Comparison of ENCODE assay signal across 20 cellular contexts in genomic region chr16:17374668-17375255, GRCh38.
DNase-seq lines count a peak whose midpoint lies in the region; ATAC-seq lines count a peak whose summit lies in the region.
"Had no signal": no experiment of that assay in that cellular context is flagged by ENCODE, and none has a peak within 500 bp of the region (broad histone marks: within the 10 kb centered on the region; RNA-seq: fewer than 3 reads in every experiment).

No MANE protein-coding gene starts in this region.

- no peaks in the 10 kb centered on the region for H3K27me3 ChIP-seq in CD4-positive, alpha-beta memory T cell (ENCODE audit: insufficient read depth, low read length)
- no peaks in the 10 kb centered on the region for H3K27me3 ChIP-seq in right cardiac atrium (ENCODE audit: control insufficient read depth, insufficient read depth)
- no peaks in the 10 kb centered on the region for H3K27me3 ChIP-seq in mesendoderm (ENCODE audit: insufficient read depth, low read length, poor library complexity)
- H3K27me3 ChIP-seq: brain microvascular endothelial cell, SJCRH30, stomach, upper lobe of right lung had no signal

- H3K79me1 ChIP-seq in mesendoderm (ENCODE audit: low read length) = peaks cover 6% of the 10 kb centered on the region

- H2BK15ac ChIP-seq in mesendoderm (replicated peaks; ENCODE audit: low read depth) = no peak overlapping the region

- H2BK5ac ChIP-seq in mesendoderm (ENCODE audit: low read length) = no peak overlapping the region

- WGBS in right cardiac atrium = 92% methylated on average over 3 of the region's 3 CpGs
- no CpG with 5 or more reads among the region's 3 CpGs for WGBS in mesendoderm (ENCODE audit: extremely low coverage, insufficient coverage, low lambda C conversion rate)

- H2AK5ac ChIP-seq in mesendoderm (ENCODE audit: low read length) = no peak overlapping the region

- peak; percentile 41 for DNase-seq in activated CD4-positive, alpha-beta memory T cell treated with anti-CD3 and anti-CD28 coated beads for 36 hours
- no peak for DNase-seq in activated CD4-positive, alpha-beta memory T cell treated with anti-CD3 and anti-CD28 coated beads, Interleukin-2, amount 10 ng/mL, durations not matched to agents 7 days and 5 days
- no peak for DNase-seq in CD4-positive, alpha-beta memory T cell
- DNase-seq in activated CD4-positive, alpha-beta T cell treated with anti-CD3 and anti-CD28 coated beads, Interleukin-2, amount 50 U/mL, for 48 hours = peak; percentile 18 to 29
- DNase-seq in memory B cell (ENCODE audit: low spot score in 2 of 2) = no peak
- no peak for DNase-seq in T1000 (lab: John Stamatoyannopoulos, UW)
- DNase-seq in right cardiac atrium = no peak
- no peak for DNase-seq in mesendoderm
- DNase-seq: brain microvascular endothelial cell; CD4-positive, alpha-beta T cell; dermis blood vessel endothelial cell; DMS79; GOT3; MM.1S; NCI-H146; NCI-H2171 treated with DMSO at 0.1 percent for 48 hours; SJCRH30; stomach; upper lobe of right lung had no signal

- H3K9me3 ChIP-seq in CD4-positive, alpha-beta memory T cell (ENCODE audit: control insufficient read depth in 1 of 2, low read length in 2 of 2) = no peaks in the 10 kb centered on the region
- H3K9me3 ChIP-seq in right cardiac atrium (ENCODE audit: control insufficient read depth, low read length) = no peaks in the 10 kb centered on the region
- H3K9me3 ChIP-seq: SJCRH30, stomach, upper lobe of right lung had no signal

- no peaks in the 10 kb centered on the region for H3K9me3 Mint-ChIP-seq in activated CD4-positive, alpha-beta memory T cell treated with anti-CD3 and anti-CD28 coated beads for 36 hours
- H3K9me3 Mint-ChIP-seq in activated CD4-positive, alpha-beta memory T cell treated with anti-CD3 and anti-CD28 coated beads, Interleukin-2, amount 10 ng/mL, durations not matched to agents 7 days and 5 days = no peaks in the 10 kb centered on the region
- H3K9me3 Mint-ChIP-seq in CD4-positive, alpha-beta memory T cell = peaks cover 0 to under 1% (median 0%) of the 10 kb centered on the region in 8 donors
- H3K9me3 Mint-ChIP-seq in memory B cell = no peaks in the 10 kb centered on the region
- H3K9me3 Mint-ChIP-seq: CD4-positive, alpha-beta T cell; mesothelial cell of epicardium had no signal

- no peak overlapping the region for H3K27ac Mint-ChIP-seq in activated CD4-positive, alpha-beta memory T cell treated with anti-CD3 and anti-CD28 coated beads for 36 hours
- H3K27ac Mint-ChIP-seq in activated CD4-positive, alpha-beta memory T cell treated with anti-CD3 and anti-CD28 coated beads, Interleukin-2, amount 10 ng/mL, durations not matched to agents 7 days and 5 days = no peak overlapping the region
- H3K27ac Mint-ChIP-seq in CD4-positive, alpha-beta memory T cell = peak overlapping the region in 6 of 7 donors; percentile 17 to 85 (median 46)
- peak overlapping the region; percentile 42 for H3K27ac Mint-ChIP-seq in memory B cell

- peaks cover 83% of the 10 kb centered on the region for H3K4me1 ChIP-seq in CD4-positive, alpha-beta memory T cell (ENCODE audit: insufficient read depth, low read length)
- peaks cover 10% of the 10 kb centered on the region for H3K4me1 ChIP-seq in right cardiac atrium (ENCODE audit: control insufficient read depth, insufficient read depth, low read length)
- peaks cover 9% of the 10 kb centered on the region for H3K4me1 ChIP-seq in mesendoderm (ENCODE audit: control insufficient read depth, low read depth, low read length)
- H3K4me1 ChIP-seq: SJCRH30 had no signal

- H3K36me3 ChIP-seq in CD4-positive, alpha-beta memory T cell (ENCODE audit: insufficient read depth, low read length) = no peaks in the 10 kb centered on the region
- H3K36me3 ChIP-seq in mesendoderm (ENCODE audit: control insufficient read depth, insufficient read depth, low read length) = no peaks in the 10 kb centered on the region
- H3K36me3 ChIP-seq: brain microvascular endothelial cell, SJCRH30, stomach, upper lobe of right lung had no signal

- POLR2A ChIA-PET in activated CD4-positive, alpha-beta memory T cell treated with anti-CD3 and anti-CD28 coated beads for 36 hours (lab: Charles Lee) = interaction anchor here (1.0 kb wide), 2 partner anchors 11 to 42 kb away, joined by 3 to 4 read pairs; no protein-coding TSS in a partner anchor
- POLR2A ChIA-PET in activated CD4-positive, alpha-beta memory T cell treated with anti-CD3 and anti-CD28 coated beads, Interleukin-2, amount 10 ng/mL, durations not matched to agents 7 days and 5 days (lab: Charles Lee) = interaction anchor here (0.9 kb wide), 1 partner anchor 74 kb away, joined by 3 read pairs; no protein-coding TSS in a partner anchor
- POLR2A ChIA-PET in CD4-positive, alpha-beta memory T cell (lab: Charles Lee; ENCODE audit: partially characterized antibody) = interaction anchor here (0.7 to 1.9 kb wide), 6 partner anchors 9 to 41 kb away, joined by 3 to 6 read pairs (median 4); no protein-coding TSS in a partner anchor

- no peak overlapping the region for H3K56ac ChIP-seq in mesendoderm (ENCODE audit: low read length)

- no peak overlapping the region for H3K18ac ChIP-seq in mesendoderm (ENCODE audit: low read length)

- peaks cover 2% of the 10 kb centered on the region for H3K79me2 ChIP-seq in mesendoderm (ENCODE audit: control insufficient read depth, insufficient read depth, low read length)

- no peak overlapping the region for H4K8ac ChIP-seq in mesendoderm (ENCODE audit: low read depth, low read length)

- CTCF ChIA-PET in activated CD4-positive, alpha-beta memory T cell treated with anti-CD3 and anti-CD28 coated beads for 36 hours (lab: Charles Lee) = interaction anchor here (0.8 kb wide), 1 partner anchor 204 kb away, joined by 5 read pairs; no protein-coding TSS in a partner anchor
- CTCF ChIA-PET in activated CD4-positive, alpha-beta memory T cell treated with anti-CD3 and anti-CD28 coated beads, Interleukin-2, amount 10 ng/mL, durations not matched to agents 7 days and 5 days (lab: Charles Lee) = interaction anchor here (1.1 kb wide), 1 partner anchor 9 kb away, joined by 3 read pairs; no protein-coding TSS in a partner anchor
- CTCF ChIA-PET in CD4-positive, alpha-beta memory T cell (lab: Charles Lee; ENCODE audit: partially characterized antibody) = interaction anchor here (0.8 to 1.9 kb wide), 3 partner anchors 16 to 33 kb away, joined by 3 to 6 read pairs (median 3); no protein-coding TSS in a partner anchor

- no peaks in the 10 kb centered on the region for H3K27me3 Mint-ChIP-seq in activated CD4-positive, alpha-beta memory T cell treated with anti-CD3 and anti-CD28 coated beads for 36 hours
- H3K27me3 Mint-ChIP-seq in activated CD4-positive, alpha-beta memory T cell treated with anti-CD3 and anti-CD28 coated beads, Interleukin-2, amount 10 ng/mL, durations not matched to agents 7 days and 5 days = no peaks in the 10 kb centered on the region
- no peaks in the 10 kb centered on the region for H3K27me3 Mint-ChIP-seq in CD4-positive, alpha-beta memory T cell
- no peaks in the 10 kb centered on the region for H3K27me3 Mint-ChIP-seq in memory B cell
- H3K27me3 Mint-ChIP-seq: CD4-positive, alpha-beta T cell had no signal

- no peak overlapping the region for H3K4me3 ChIP-seq in CD4-positive, alpha-beta memory T cell (ENCODE audit: low read length in 2 of 2)
- H3K4me3 ChIP-seq in right cardiac atrium (ENCODE audit: low read length) (no peak overlapping the region), mesendoderm (ENCODE audit: low read length) (no peak overlapping the region)
- H3K4me3 ChIP-seq: SJCRH30, stomach, upper lobe of right lung had no signal

- no peak for ATAC-seq in memory B cell (ENCODE audit: low read depth)
- ATAC-seq in right cardiac atrium = no peak

- H3K4ac ChIP-seq in mesendoderm (ENCODE audit: low read depth, low read length) = no peak overlapping the region

- H3K23ac ChIP-seq in mesendoderm (ENCODE audit: low read length) = no peak overlapping the region

- no peaks in the 10 kb centered on the region for H3K36me3 Mint-ChIP-seq in activated CD4-positive, alpha-beta memory T cell treated with anti-CD3 and anti-CD28 coated beads for 36 hours
- H3K36me3 Mint-ChIP-seq in activated CD4-positive, alpha-beta memory T cell treated with anti-CD3 and anti-CD28 coated beads, Interleukin-2, amount 10 ng/mL, durations not matched to agents 7 days and 5 days (ENCODE audit: low read depth) = peaks cover 12% of the 10 kb centered on the region
- peaks cover 0 to under 1% of the 10 kb centered on the region in 2 donors for H3K36me3 Mint-ChIP-seq in CD4-positive, alpha-beta memory T cell
- no peaks in the 10 kb centered on the region for H3K36me3 Mint-ChIP-seq in memory B cell
- H3K36me3 Mint-ChIP-seq: mesothelial cell of epicardium had no signal

- no peak overlapping the region for H3K27ac ChIP-seq in CD4-positive, alpha-beta memory T cell (ENCODE audit: low read depth, low read length)
- H3K27ac ChIP-seq in right cardiac atrium (ENCODE audit: low read length) (no peak overlapping the region), mesendoderm (ENCODE audit: low read depth, low read length) (no peak overlapping the region)
- H3K27ac ChIP-seq: brain microvascular endothelial cell, SJCRH30, upper lobe of right lung had no signal

- H3K4me3 Mint-ChIP-seq in activated CD4-positive, alpha-beta memory T cell treated with anti-CD3 and anti-CD28 coated beads for 36 hours = no peak overlapping the region
- H3K4me3 Mint-ChIP-seq in activated CD4-positive, alpha-beta memory T cell treated with anti-CD3 and anti-CD28 coated beads, Interleukin-2, amount 10 ng/mL, durations not matched to agents 7 days and 5 days = no peak overlapping the region
- no peak overlapping the region for H3K4me3 Mint-ChIP-seq in CD4-positive, alpha-beta memory T cell
- H3K4me3 Mint-ChIP-seq in memory B cell = no peak overlapping the region
- H3K4me3 Mint-ChIP-seq: CD4-positive, alpha-beta T cell; mesothelial cell of epicardium had no signal

- no peak overlapping the region for H3K4me2 ChIP-seq in mesendoderm (ENCODE audit: low read length)

- H3K4me1 Mint-ChIP-seq in activated CD4-positive, alpha-beta memory T cell treated with anti-CD3 and anti-CD28 coated beads for 36 hours (ENCODE audit: low read depth) = peaks cover 51% of the 10 kb centered on the region
- peaks cover 46% of the 10 kb centered on the region for H3K4me1 Mint-ChIP-seq in activated CD4-positive, alpha-beta memory T cell treated with anti-CD3 and anti-CD28 coated beads, Interleukin-2, amount 10 ng/mL, durations not matched to agents 7 days and 5 days
- H3K4me1 Mint-ChIP-seq in CD4-positive, alpha-beta memory T cell = peaks cover 58 to 90% (median 71%) of the 10 kb centered on the region in 4 donors
- H3K4me1 Mint-ChIP-seq in memory B cell = peaks cover 59% of the 10 kb centered on the region

- H2BK120ac ChIP-seq in mesendoderm (ENCODE audit: low read depth, low read length) = no peak overlapping the region

- H4K5ac ChIP-seq in mesendoderm (ENCODE audit: low read length) = no peak overlapping the region

- intact Hi-C loops in activated CD4-positive, alpha-beta memory T cell treated with anti-CD3 and anti-CD28 coated beads for 36 hours (cut with micrococcal nuclease) = no loop called here
- intact Hi-C loops in CD4-positive, alpha-beta memory T cell (cut with micrococcal nuclease) = no loop called here
- intact Hi-C loops in right cardiac atrium (cut with DNase I) = loop anchor here in 2 of 4 donors (10.0 kb wide), 2 partner anchors 60 to 90 kb away; no protein-coding TSS in a partner anchor

- no peak overlapping the region for H3K9ac ChIP-seq in mesendoderm (ENCODE audit: low read length)

Comparison
In these comparisons a context has a peak if more than half of its experiments do, and no peak if none do; other contexts are left out.
1. DNase-seq: peak in activated CD4-positive, alpha-beta memory T cell treated with anti-CD3 and anti-CD28 coated beads for 36 hours (single experiment) and activated CD4-positive, alpha-beta T cell treated with anti-CD3 and anti-CD28 coated beads, Interleukin-2, amount 50 U/mL, for 48 hours (2 of 2); none in activated CD4-positive, alpha-beta memory T cell treated with anti-CD3 and anti-CD28 coated beads, Interleukin-2, amount 10 ng/mL, durations not matched to agents 7 days and 5 days (single experiment), CD4-positive, alpha-beta memory T cell (0 of 5), memory B cell (0 of 2), T1000 (single experiment), right cardiac atrium (0 of 3) and mesendoderm (single experiment).
2. H3K27ac Mint-ChIP-seq: peak in CD4-positive, alpha-beta memory T cell (6 of 7) and memory B cell (single experiment); none in activated CD4-positive, alpha-beta memory T cell treated with anti-CD3 and anti-CD28 coated beads for 36 hours (single experiment) and activated CD4-positive, alpha-beta memory T cell treated with anti-CD3 and anti-CD28 coated beads, Interleukin-2, amount 10 ng/mL, durations not matched to agents 7 days and 5 days (single experiment).